Comparison of ENCODE assay signal across 8 cellular contexts in the genomic region with DNA sequence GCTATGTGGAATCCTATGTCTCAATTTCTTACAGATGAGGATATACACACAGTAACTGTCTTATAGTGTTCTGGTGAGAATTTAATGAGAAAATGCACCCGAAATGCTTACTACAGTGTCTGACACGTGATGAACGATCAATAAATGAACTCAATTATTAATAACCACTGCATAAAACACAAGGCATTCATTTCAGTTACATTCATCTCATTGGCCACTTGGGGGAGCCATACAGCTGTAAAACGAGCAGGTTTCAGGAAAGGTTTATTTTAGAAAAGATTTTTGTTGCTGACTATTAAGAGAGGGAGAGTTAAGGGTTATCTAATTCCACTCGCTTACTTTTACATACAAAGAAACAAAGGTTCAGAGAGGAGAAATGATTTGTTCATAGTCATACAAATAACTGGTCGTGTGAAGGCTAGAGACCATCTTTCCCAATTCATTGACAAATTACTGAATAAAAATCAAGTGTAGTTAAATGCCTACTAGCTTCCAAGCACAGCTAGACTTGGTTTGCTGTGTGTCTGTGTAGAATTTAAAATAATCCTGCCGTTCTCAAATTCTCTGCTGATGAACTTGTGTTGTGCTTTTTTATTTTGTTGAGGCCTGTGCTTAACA.
DNase-seq lines count a peak whose midpoint lies in the region; TF ChIP-seq lines count a peak whose summit lies in the region.

No MANE protein-coding gene starts in this region.

- intact Hi-C loops in MCF 10A (cut with micrococcal nuclease) (loop anchor here (1.0 to 2.0 kb wide), 3 partner anchors 487 to 822 kb away; no protein-coding TSS in a partner anchor), tibial artery (cut with DNase I; ENCODE audit: low total_unique reads) (loop anchor here (5.0 kb wide), 3 partner anchors 487 to 822 kb away; partner anchors contain the start of gene MYOCD)

- CTCF ChIA-PET in MCF 10A (lab: Yijun Ruan, JAX) = interaction anchor here (0.6 to 2.5 kb wide), 24 partner anchors 9 to 1630 kb away, joined by 3 to 15 read pairs (median 4); no protein-coding TSS in a partner anchor

- no peak overlapping the region for H3K4me3 Mint-ChIP-seq in MCF 10A (ENCODE audit: unreplicated experiment)

- no peaks in the 10 kb centered on the region for H3K9me3 ChIP-seq in tibial artery

- H3K4me1 Mint-ChIP-seq in MCF 10A (ENCODE audit: insufficient read depth, unreplicated experiment) = no peaks in the 10 kb centered on the region

- H3K36me3 Mint-ChIP-seq in MCF 10A (ENCODE audit: insufficient read depth, unreplicated experiment) = no peaks in the 10 kb centered on the region

- H3K27ac ChIP-seq in tibial artery = no peak overlapping the region

- no peaks in the 10 kb centered on the region for H3K36me3 ChIP-seq in tibial artery

- no peaks in the 10 kb centered on the region for H3K27me3 ChIP-seq in tibial artery

- POLR2A ChIA-PET in MCF 10A (lab: Yijun Ruan, JAX) = interaction anchor here (0.5 to 1.0 kb wide), 2 partner anchors 10 to 487 kb away, joined by 3 read pairs; no protein-coding TSS in a partner anchor

- no peak overlapping the region for H3K4me3 ChIP-seq in tibial artery

- TF ChIP-seq CTCF in AG09319 (IDR thresholded peaks at IDR 0.05; ENCODE audit: low read depth, low read length) = peak; percentile 73
- TF ChIP-seq CTCF in GM12872 (IDR thresholded peaks at IDR 0.05; ENCODE audit: insufficient read depth, low read depth, low read length) = peak; percentile 64; the same call in 2 of the 3 replicates
- peak; percentile 72 for TF ChIP-seq CTCF in MCF 10A (IDR thresholded peaks at IDR 0.05; ENCODE audit: unreplicated experiment)
- TF ChIP-seq CTCF in tibial artery (IDR thresholded peaks at IDR 0.05) = peak; percentile 80 to 87

- H3K4me1 ChIP-seq in tibial artery = peaks cover 0 to 4% (median 0%) of the 10 kb centered on the region in 4 donors

- DNase-seq in AG09319 (ENCODE audit: extremely low read depth, low read depth) (peak; percentile 18), NCI-H748 treated with DMSO at 0.1 percent for 48 hours (lab: John Stamatoyannopoulos, UW) (peak; percentile 42), MCF 10A (ENCODE audit: unreplicated experiment) (peak; percentile 73), kidney glomerular epithelial cell (lab: John Stamatoyannopoulos, UW) (peak; percentile 55), tibial artery (no peak), NCI-H526 treated with DMSO at 0.1 percent for 48 hours (lab: John Stamatoyannopoulos, UW) (no peak), NCI-H187 (lab: John Stamatoyannopoulos, UW) (no peak)

- no peak overlapping the region for H3K27ac Mint-ChIP-seq in MCF 10A (ENCODE audit: low read depth, unreplicated experiment)

- no peaks in the 10 kb centered on the region for H3K27me3 Mint-ChIP-seq in MCF 10A (ENCODE audit: insufficient read depth, unreplicated experiment)

- BruUV-seq in MCF 10A (replicated peaks; lab: Mats Ljungman, UMichigan) = no TSS peak

- H3K9me3 Mint-ChIP-seq in MCF 10A (ENCODE audit: unreplicated experiment) = no peaks in the 10 kb centered on the region

Comparison
In these comparisons a context has a peak if more than half of its experiments do, and no peak if none do; other contexts are left out.
1. DNase-seq: peak in AG09319 (single experiment), NCI-H748 treated with DMSO at 0.1 percent for 48 hours (single experiment), MCF 10A (single experiment) and kidney glomerular epithelial cell (single experiment); none in tibial artery (0 of 2), NCI-H526 treated with DMSO at 0.1 percent for 48 hours (single experiment) and NCI-H187 (0 of 2).
2. Peak in every context shown above with its lines, with median percentiles within 50 percentile points of each other: CTCF ChIP-seq.